Comparison of ENCODE assay signal across 8 cellular contexts in genomic region chr6:37322016-37322415, GRCh38. TPM values are rescaled to one million over a fixed set of nuclear protein-coding genes. Genes with fewer than 3 reads are reported as not detected.
DNase-seq lines count a peak whose midpoint lies in the region; ATAC-seq and TF ChIP-seq lines count a peak whose summit lies in the region.
"Not testable (repeated sequence)": the region's sequence is repeated elsewhere in the genome, so short reads cannot be mapped to it uniquely, and the experiment has no call there.

No MANE protein-coding gene starts in this region.

- CTCF ChIA-PET in PC-3 (lab: Charles Lee): not testable (repeated sequence)

- POLR2A ChIA-PET in PC-3 (lab: Charles Lee; ENCODE audit: unreplicated experiment): not testable (repeated sequence)

- H2AFZ ChIP-seq in PC-3 (ENCODE audit: low read length); smooth muscle cell (ENCODE audit: low read depth): not testable (repeated sequence)

- peak overlapping the region in 2 of 3 donors; percentile 5 to 30 for H3K27ac Mint-ChIP-seq in CD4-positive, CD25-positive, alpha-beta regulatory T cell
- peak overlapping the region; percentile 22 for H3K27ac Mint-ChIP-seq in activated CD4-positive, alpha-beta T cell treated with anti-CD3 and anti-CD28 coated beads, Interleukin-2, amount 10 ng/mL, durations not matched to agents 24 days and 14 days
- H3K27ac Mint-ChIP-seq in activated T-helper 1 cell treated with anti-CD3 and anti-CD28 coated beads, Interleukin-12 subunit alpha, Interleukin-12 subunit beta, Interleukin-2, Interleukin-4 antibody, amounts not matched to agents 30 ng/mL and 10 ng/mL and 1 ng/mL, durations not matched to agents 14 hours and 24 hours and 36 hours: peak overlapping the region; percentile 16
- peak overlapping the region; percentile 11 for H3K27ac Mint-ChIP-seq in central memory CD8-positive, alpha-beta T cell (ENCODE audit: low read depth)

- 93% methylated on average over 5 of the region's 5 CpGs for WGBS in smooth muscle cell (ENCODE audit: low lambda C conversion rate)

- not testable (repeated sequence) for TF ChIP-seq CTCF in PC-3 (conservative IDR thresholded peaks at IDR 0.05; ENCODE audit: low read depth, low read length); smooth muscle cell (IDR thresholded peaks at IDR 0.05; ENCODE audit: borderline replicate concordance, insufficient read depth, poor library complexity, severe bottlenecking)

- H3K79me2 ChIP-seq in PC-3 (ENCODE audit: low read length); smooth muscle cell (ENCODE audit: low read depth): not testable (repeated sequence)

- peaks cover 16% of the 10 kb centered on the region for H3F3A ChIP-seq in PC-3 (ENCODE audit: low read length, unreplicated experiment)
- H3F3A ChIP-seq in smooth muscle cell (ENCODE audit: low read depth): not testable (repeated sequence)

- in situ Hi-C loops in G401 (cut with HindIII; ENCODE audit: low sequenced_read_pairs): not testable (repeated sequence)

- H3K9me2 ChIP-seq in PC-3 (replicated peaks; ENCODE audit: low read length): not testable (repeated sequence)

- not testable (repeated sequence) for H3K27me3 ChIP-seq in CD4-positive, CD25-positive, alpha-beta regulatory T cell (ENCODE audit: control insufficient read depth, insufficient read depth, low read length); PC-3 (ENCODE audit: low read length); smooth muscle cell (ENCODE audit: low read depth)

- not testable (repeated sequence) for H3K9me3 ChIP-seq in CD4-positive, CD25-positive, alpha-beta regulatory T cell (ENCODE audit: control insufficient read depth in 2 of 2, low read length in 2 of 2); PC-3 (ENCODE audit: low read length); smooth muscle cell (replicated peaks; ENCODE audit: low read depth)

- intact Hi-C loops in PC-3 (cut with micrococcal nuclease): loop anchor here (5.0 to 10.0 kb wide), 2 partner anchors 45 to 113 kb away; partner anchors contain the start of gene CMTR1
- intact Hi-C loops in activated CD4-positive, alpha-beta T cell treated with anti-CD3 and anti-CD28 coated beads, Interleukin-2, amount 10 ng/mL, durations not matched to agents 24 days and 14 days (cut with micrococcal nuclease): not testable (repeated sequence)
- intact Hi-C loops in activated T-helper 1 cell treated with anti-CD3 and anti-CD28 coated beads, Interleukin-12 subunit alpha, Interleukin-12 subunit beta, Interleukin-2, Interleukin-4 antibody, amounts not matched to agents 30 ng/mL and 10 ng/mL and 1 ng/mL, durations not matched to agents 14 hours and 24 hours and 36 hours (cut with micrococcal nuclease): loop anchor here (10.0 kb wide), 1 partner anchor 113 kb away; the partner anchor contains the start of gene CMTR1

- H4K20me1 ChIP-seq in PC-3 (ENCODE audit: low read length); smooth muscle cell (ENCODE audit: low read depth): not testable (repeated sequence)

- not testable (repeated sequence) for H3K4me3 Mint-ChIP-seq in CD4-positive, CD25-positive, alpha-beta regulatory T cell; activated CD4-positive, alpha-beta T cell treated with anti-CD3 and anti-CD28 coated beads, Interleukin-2, amount 10 ng/mL, durations not matched to agents 24 days and 14 days; activated T-helper 1 cell treated with anti-CD3 and anti-CD28 coated beads, Interleukin-12 subunit alpha, Interleukin-12 subunit beta, Interleukin-2, Interleukin-4 antibody, amounts not matched to agents 30 ng/mL and 10 ng/mL and 1 ng/mL, durations not matched to agents 14 hours and 24 hours and 36 hours; central memory CD8-positive, alpha-beta T cell

- H3K4me3 ChIP-seq in CD4-positive, CD25-positive, alpha-beta regulatory T cell (ENCODE audit: low read depth, low read length); PC-3 (ENCODE audit: low read length); smooth muscle cell: not testable (repeated sequence)

- not testable (repeated sequence) for H3K27ac ChIP-seq in CD4-positive, CD25-positive, alpha-beta regulatory T cell (ENCODE audit: insufficient read depth, low read length, poor library complexity, severe bottlenecking)
- H3K27ac ChIP-seq in PC-3 (ENCODE audit: low read length) (peak overlapping the region; percentile 96), epithelial cell of prostate (peak overlapping the region; percentile 24), smooth muscle cell (ENCODE audit: low read depth) (peak overlapping the region; percentile 41)

- H3K27me3 Mint-ChIP-seq in CD4-positive, CD25-positive, alpha-beta regulatory T cell; activated CD4-positive, alpha-beta T cell treated with anti-CD3 and anti-CD28 coated beads, Interleukin-2, amount 10 ng/mL, durations not matched to agents 24 days and 14 days; activated T-helper 1 cell treated with anti-CD3 and anti-CD28 coated beads, Interleukin-12 subunit alpha, Interleukin-12 subunit beta, Interleukin-2, Interleukin-4 antibody, amounts not matched to agents 30 ng/mL and 10 ng/mL and 1 ng/mL, durations not matched to agents 14 hours and 24 hours and 36 hours (ENCODE audit: insufficient read depth); central memory CD8-positive, alpha-beta T cell: not testable (repeated sequence)

- peaks cover 54% of the 10 kb centered on the region for H3K36me3 ChIP-seq in CD4-positive, CD25-positive, alpha-beta regulatory T cell (ENCODE audit: control insufficient read depth, insufficient read depth, low read length)
- H3K36me3 ChIP-seq in PC-3 (ENCODE audit: low read depth, low read length): peaks cover 28% of the 10 kb centered on the region
- not testable (repeated sequence) for H3K36me3 ChIP-seq in smooth muscle cell (ENCODE audit: low read depth)

- not testable (repeated sequence) for DNase-seq in CD4-positive, CD25-positive, alpha-beta regulatory T cell; PC-3; activated CD4-positive, alpha-beta T cell treated with anti-CD3 and anti-CD28 coated beads, Interleukin-2, amount 10 ng/mL, durations not matched to agents 24 days and 14 days; activated T-helper 1 cell treated with anti-CD3 and anti-CD28 coated beads, Interleukin-12 subunit alpha, Interleukin-12 subunit beta, Interleukin-2, Interleukin-4 antibody, amounts not matched to agents 30 ng/mL and 10 ng/mL and 1 ng/mL, durations not matched to agents 14 hours and 24 hours and 36 hours (ENCODE audit: low spot score); central memory CD8-positive, alpha-beta T cell (ENCODE audit: low spot score in 2 of 2); epithelial cell of prostate (ENCODE audit: low read depth, low spot score); smooth muscle cell (lab: John Stamatoyannopoulos, UW; ENCODE audit: unreplicated experiment)
- peak; percentile 82 for DNase-seq in G401 (ENCODE audit: low spot score)

- not testable (repeated sequence) for BruUV-seq in PC-3 (replicated peaks; lab: Mats Ljungman, UMichigan)

- not testable (repeated sequence) for H3K9me3 Mint-ChIP-seq in CD4-positive, CD25-positive, alpha-beta regulatory T cell; activated CD4-positive, alpha-beta T cell treated with anti-CD3 and anti-CD28 coated beads, Interleukin-2, amount 10 ng/mL, durations not matched to agents 24 days and 14 days; activated T-helper 1 cell treated with anti-CD3 and anti-CD28 coated beads, Interleukin-12 subunit alpha, Interleukin-12 subunit beta, Interleukin-2, Interleukin-4 antibody, amounts not matched to agents 30 ng/mL and 10 ng/mL and 1 ng/mL, durations not matched to agents 14 hours and 24 hours and 36 hours; central memory CD8-positive, alpha-beta T cell

- not testable (repeated sequence) for H3K9ac ChIP-seq in PC-3 (ENCODE audit: low read length); smooth muscle cell (ENCODE audit: low read depth)

- not testable (repeated sequence) for H3K4me1 Mint-ChIP-seq in CD4-positive, CD25-positive, alpha-beta regulatory T cell; central memory CD8-positive, alpha-beta T cell
- peaks cover 17% of the 10 kb centered on the region for H3K4me1 Mint-ChIP-seq in activated CD4-positive, alpha-beta T cell treated with anti-CD3 and anti-CD28 coated beads, Interleukin-2, amount 10 ng/mL, durations not matched to agents 24 days and 14 days
- peaks cover 19% of the 10 kb centered on the region for H3K4me1 Mint-ChIP-seq in activated T-helper 1 cell treated with anti-CD3 and anti-CD28 coated beads, Interleukin-12 subunit alpha, Interleukin-12 subunit beta, Interleukin-2, Interleukin-4 antibody, amounts not matched to agents 30 ng/mL and 10 ng/mL and 1 ng/mL, durations not matched to agents 14 hours and 24 hours and 36 hours (ENCODE audit: low read depth)

- peaks cover 16% of the 10 kb centered on the region for H3K36me3 Mint-ChIP-seq in CD4-positive, CD25-positive, alpha-beta regulatory T cell
- peaks cover 19% of the 10 kb centered on the region for H3K36me3 Mint-ChIP-seq in activated CD4-positive, alpha-beta T cell treated with anti-CD3 and anti-CD28 coated beads, Interleukin-2, amount 10 ng/mL, durations not matched to agents 24 days and 14 days (ENCODE audit: low read depth)
- peaks cover 22% of the 10 kb centered on the region for H3K36me3 Mint-ChIP-seq in activated T-helper 1 cell treated with anti-CD3 and anti-CD28 coated beads, Interleukin-12 subunit alpha, Interleukin-12 subunit beta, Interleukin-2, Interleukin-4 antibody, amounts not matched to agents 30 ng/mL and 10 ng/mL and 1 ng/mL, durations not matched to agents 14 hours and 24 hours and 36 hours (ENCODE audit: low read depth)
- H3K36me3 Mint-ChIP-seq in central memory CD8-positive, alpha-beta T cell (ENCODE audit: insufficient read depth): not testable (repeated sequence)

- H3K4me1 ChIP-seq in CD4-positive, CD25-positive, alpha-beta regulatory T cell (ENCODE audit: control insufficient read depth, insufficient read depth, low read length, poor library complexity, severe bottlenecking); smooth muscle cell (ENCODE audit: low read depth): not testable (repeated sequence)
- H3K4me1 ChIP-seq in PC-3 (ENCODE audit: insufficient read depth, low read length): peaks cover 65% of the 10 kb centered on the region

- peak overlapping the region; percentile 68 for H3K4me2 ChIP-seq in PC-3 (ENCODE audit: low read length)
- H3K4me2 ChIP-seq in smooth muscle cell: not testable (repeated sequence)

- not testable (repeated sequence) for ATAC-seq in CD4-positive, CD25-positive, alpha-beta regulatory T cell (ENCODE audit: low read depth in 2 of 2); PC-3; central memory CD8-positive, alpha-beta T cell (replicated peaks; ENCODE audit: extremely low read depth, poor library complexity, severe bottlenecking)

RNA-seq across cellular contexts. Expression of gene RNF8, which starts 31.8 kb away (rescaled TPM):
- total RNA-seq in CD4-positive, CD25-positive, alpha-beta regulatory T cell: 12.2 TPM
- 10 to 100 TPM; 14.6 to 21.9 (median 17.6) TPM for polyA plus RNA-seq in CD4-positive, CD25-positive, alpha-beta regulatory T cell
- total RNA-seq in G401 (2014; rRNA removed; shearing (Covaris generic)): 35.7 and 57.9 TPM in 2 replicates
- total RNA-seq in PC-3 (2014; rRNA removed) (20.2 and 28.1 TPM in 2 replicates), smooth muscle cell (16.7 and 17.3 TPM in 2 replicates)
- total RNA-seq in activated CD4-positive, alpha-beta T cell treated with anti-CD3 and anti-CD28 coated beads, Interleukin-2, amount 10 ng/mL, durations not matched to agents 24 days and 14 days: 29.4 and 32.0 TPM in 2 replicates
- 30.0 and 34.2 TPM in 2 replicates for total RNA-seq in activated T-helper 1 cell treated with anti-CD3 and anti-CD28 coated beads, Interleukin-12 subunit alpha, Interleukin-12 subunit beta, Interleukin-2, Interleukin-4 antibody, amounts not matched to agents 30 ng/mL and 10 ng/mL and 1 ng/mL, durations not matched to agents 14 hours and 24 hours and 36 hours
- polyA plus RNA-seq in smooth muscle cell: 20.4 and 23.6 TPM in 2 replicates
